1 cellular context compared by ENCODE assay signal in the genomic region with DNA sequence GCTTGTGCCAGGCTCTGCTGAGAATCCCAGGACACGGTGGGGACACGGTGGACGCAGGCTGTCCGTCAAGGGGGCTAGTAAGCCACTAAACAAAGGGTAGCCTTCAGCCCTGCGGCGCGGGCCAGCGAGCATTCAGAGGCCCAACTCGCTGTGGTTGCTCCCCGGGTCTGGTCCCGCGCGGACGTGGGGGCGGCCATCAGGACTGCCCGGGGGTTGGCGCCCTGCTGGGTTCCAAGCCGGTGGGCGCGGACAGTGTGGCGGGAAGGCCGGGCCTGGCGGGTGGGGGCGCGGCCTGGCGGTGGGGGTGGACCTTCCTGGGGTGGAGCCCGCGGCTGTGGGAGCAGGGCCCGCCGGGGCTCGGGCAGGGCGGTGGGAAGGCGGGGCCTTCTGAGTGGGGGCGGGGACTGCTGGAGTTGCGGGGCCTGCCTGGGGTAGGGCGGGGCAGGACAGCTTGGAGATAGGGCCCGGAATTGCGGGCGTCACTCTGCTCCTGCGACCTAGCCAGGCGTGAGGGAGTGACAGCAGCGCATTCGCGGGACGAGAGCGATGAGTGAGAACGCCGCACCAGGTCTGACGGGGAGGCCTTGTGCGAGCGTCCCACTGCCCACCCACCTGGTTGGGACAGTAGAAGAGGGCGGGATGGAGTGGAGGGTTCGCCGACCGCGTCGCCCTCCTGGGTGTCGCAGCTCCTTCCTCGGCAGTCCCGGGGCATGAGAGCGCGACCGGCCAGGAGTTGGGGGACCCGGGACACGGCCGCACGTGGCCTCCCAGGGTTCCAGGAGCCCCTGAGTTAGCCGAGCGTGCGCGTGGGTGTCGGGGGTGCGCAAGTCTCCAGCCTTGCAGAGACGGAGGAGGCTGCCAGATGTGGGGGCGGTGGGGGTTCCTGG.
TF ChIP-seq lines count a peak whose summit lies in the region.

A gene with protein sequence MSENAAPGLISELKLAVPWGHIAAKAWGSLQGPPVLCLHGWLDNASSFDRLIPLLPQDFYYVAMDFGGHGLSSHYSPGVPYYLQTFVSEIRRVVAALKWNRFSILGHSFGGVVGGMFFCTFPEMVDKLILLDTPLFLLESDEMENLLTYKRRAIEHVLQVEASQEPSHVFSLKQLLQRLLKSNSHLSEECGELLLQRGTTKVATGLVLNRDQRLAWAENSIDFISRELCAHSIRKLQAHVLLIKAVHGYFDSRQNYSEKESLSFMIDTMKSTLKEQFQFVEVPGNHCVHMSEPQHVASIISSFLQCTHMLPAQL (plus strand): TSS at position 482 of the 887 bp plus-strand sequence. CDS start 65 bp downstream, at position 547.

TF ChIP-seq in HEK293, 187 proteins besides CTCF, POLR2A, EP300 and RAD21 (continued from another document and continues in another):
- no peak for TF ChIP-seq HIC1 (tag by site-specific recombination; IDR thresholded peaks at IDR 0.05)
- TF ChIP-seq MEIS1 (CRISPR knock-in tag; IDR thresholded peaks at IDR 0.05; ENCODE audit: borderline replicate concordance): no peak
- no peak for TF ChIP-seq SALL2 (tag by site-specific recombination; IDR thresholded peaks at IDR 0.05; ENCODE audit: borderline replicate concordance)
- no peak for TF ChIP-seq TRIM28 (IDR thresholded peaks at IDR 0.05; ENCODE audit: borderline replicate concordance, low read length)
- no peak for TF ChIP-seq HOXD13 (CRISPR knock-in tag; IDR thresholded peaks at IDR 0.05; ENCODE audit: borderline replicate concordance)
- no peak for TF ChIP-seq ZNF473 (tag by site-specific recombination; IDR thresholded peaks at IDR 0.05)
- no peak for TF ChIP-seq SETDB1 (IDR thresholded peaks at IDR 0.05; ENCODE audit: insufficient read length, low read length)
- no peak for TF ChIP-seq RBAK (tag by site-specific recombination; IDR thresholded peaks at IDR 0.05)
- peak; percentile 91 for TF ChIP-seq ZFHX2 (tag by site-specific recombination; conservative IDR thresholded peaks at IDR 0.05)
- TF ChIP-seq ZNF423 (tag by site-specific recombination; IDR thresholded peaks at IDR 0.05): no peak
- TF ChIP-seq ZNF18 (tag by site-specific recombination; IDR thresholded peaks at IDR 0.05): no peak
- TF ChIP-seq ZNF513 (tag by site-specific recombination; IDR thresholded peaks at IDR 0.05): no peak
- peak; percentile 68; the same call in 1 of the 2 replicates for TF ChIP-seq KLF10 (tag by site-specific recombination; IDR thresholded peaks at IDR 0.05)
- 0 out of 2 replicates have a peak, but pooled peaks have one; percentile 17 for TF ChIP-seq ZNF639 (tag by site-specific recombination; IDR thresholded peaks at IDR 0.05)
- TF ChIP-seq ZNF221 (tag by site-specific recombination; IDR thresholded peaks at IDR 0.05; ENCODE audit: borderline replicate concordance): no peak
- TF ChIP-seq, protein P1, sequence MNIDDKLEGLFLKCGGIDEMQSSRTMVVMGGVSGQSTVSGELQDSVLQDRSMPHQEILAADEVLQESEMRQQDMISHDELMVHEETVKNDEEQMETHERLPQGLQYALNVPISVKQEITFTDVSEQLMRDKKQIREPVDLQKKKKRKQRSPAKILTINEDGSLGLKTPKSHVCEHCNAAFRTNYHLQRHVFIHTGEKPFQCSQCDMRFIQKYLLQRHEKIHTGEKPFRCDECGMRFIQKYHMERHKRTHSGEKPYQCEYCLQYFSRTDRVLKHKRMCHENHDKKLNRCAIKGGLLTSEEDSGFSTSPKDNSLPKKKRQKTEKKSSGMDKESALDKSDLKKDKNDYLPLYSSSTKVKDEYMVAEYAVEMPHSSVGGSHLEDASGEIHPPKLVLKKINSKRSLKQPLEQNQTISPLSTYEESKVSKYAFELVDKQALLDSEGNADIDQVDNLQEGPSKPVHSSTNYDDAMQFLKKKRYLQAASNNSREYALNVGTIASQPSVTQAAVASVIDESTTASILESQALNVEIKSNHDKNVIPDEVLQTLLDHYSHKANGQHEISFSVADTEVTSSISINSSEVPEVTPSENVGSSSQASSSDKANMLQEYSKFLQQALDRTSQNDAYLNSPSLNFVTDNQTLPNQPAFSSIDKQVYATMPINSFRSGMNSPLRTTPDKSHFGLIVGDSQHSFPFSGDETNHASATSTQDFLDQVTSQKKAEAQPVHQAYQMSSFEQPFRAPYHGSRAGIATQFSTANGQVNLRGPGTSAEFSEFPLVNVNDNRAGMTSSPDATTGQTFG (tag by site-specific recombination; IDR thresholded peaks at IDR 0.05; ENCODE audit: borderline replicate concordance): no peak
- no peak for TF ChIP-seq PRDM2 (tag by site-specific recombination; IDR thresholded peaks at IDR 0.05; ENCODE audit: borderline replicate concordance)
- no peak for TF ChIP-seq ZBTB11 (tag by site-specific recombination; conservative IDR thresholded peaks at IDR 0.05; ENCODE audit: low read depth)
- TF ChIP-seq, protein P2, sequence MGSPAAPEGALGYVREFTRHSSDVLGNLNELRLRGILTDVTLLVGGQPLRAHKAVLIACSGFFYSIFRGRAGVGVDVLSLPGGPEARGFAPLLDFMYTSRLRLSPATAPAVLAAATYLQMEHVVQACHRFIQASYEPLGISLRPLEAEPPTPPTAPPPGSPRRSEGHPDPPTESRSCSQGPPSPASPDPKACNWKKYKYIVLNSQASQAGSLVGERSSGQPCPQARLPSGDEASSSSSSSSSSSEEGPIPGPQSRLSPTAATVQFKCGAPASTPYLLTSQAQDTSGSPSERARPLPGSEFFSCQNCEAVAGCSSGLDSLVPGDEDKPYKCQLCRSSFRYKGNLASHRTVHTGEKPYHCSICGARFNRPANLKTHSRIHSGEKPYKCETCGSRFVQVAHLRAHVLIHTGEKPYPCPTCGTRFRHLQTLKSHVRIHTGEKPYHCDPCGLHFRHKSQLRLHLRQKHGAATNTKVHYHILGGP (tag by site-specific recombination; IDR thresholded peaks at IDR 0.05): no peak
- TF ChIP-seq ZNF146 (tag by site-specific recombination; IDR thresholded peaks at IDR 0.05): no peak
- TF ChIP-seq IKZF3 (tag by site-specific recombination; IDR thresholded peaks at IDR 0.05): no peak
- no peak for TF ChIP-seq ZNF140 (tag by site-specific recombination; IDR thresholded peaks at IDR 0.05)
- TF ChIP-seq ZNF335 (tag by site-specific recombination; conservative IDR thresholded peaks at IDR 0.05): peak; percentile 52; the same call in 1 of the 2 replicates
